Comparison of ENCODE assay signal across 2 cellular contexts in genomic region chr10:124646483-124647352, GRCh38.
A peak's percentile ranks its signal among the peaks of the same experiment; 100 is the strongest.
TF ChIP-seq lines count a peak whose summit lies in the region.

No MANE protein-coding gene starts in this region.

TF ChIP-seq in A549, 52 proteins besides CTCF, POLR2A, EP300 and RAD21 (continued from another document):
- no peak for TF ChIP-seq CBX8 (IDR thresholded peaks at IDR 0.05)
- no peak for TF ChIP-seq RNF2 (IDR thresholded peaks at IDR 0.05; ENCODE audit: borderline replicate concordance, low read depth)
- TF ChIP-seq TFCP2L1 (CRISPR knock-in tag; IDR thresholded peaks at IDR 0.05), result no peak
- TF ChIP-seq RARB (CRISPR knock-in tag; IDR thresholded peaks at IDR 0.05), result no peak

TF ChIP-seq in IMR-90, 13 proteins besides CTCF, POLR2A, EP300 and RAD21 (continued from another document):
- no peak for TF ChIP-seq USF2 (IDR thresholded peaks at IDR 0.05; ENCODE audit: low read depth, low read length)
- TF ChIP-seq NFE2L2 (IDR thresholded peaks at IDR 0.05; ENCODE audit: low read depth, low read length), result peak; percentile 20; the same call in 1 of the 2 replicates
- TF ChIP-seq FOS (IDR thresholded peaks at IDR 0.05; ENCODE audit: low read depth, low read length), result peak; percentile 61; the same call in 1 of the 2 replicates
- TF ChIP-seq MAZ (IDR thresholded peaks at IDR 0.05; ENCODE audit: borderline replicate concordance, low read depth, low read length), result no peak
